Comparison of ENCODE assay signal across 22 cellular contexts in the genomic region with DNA sequence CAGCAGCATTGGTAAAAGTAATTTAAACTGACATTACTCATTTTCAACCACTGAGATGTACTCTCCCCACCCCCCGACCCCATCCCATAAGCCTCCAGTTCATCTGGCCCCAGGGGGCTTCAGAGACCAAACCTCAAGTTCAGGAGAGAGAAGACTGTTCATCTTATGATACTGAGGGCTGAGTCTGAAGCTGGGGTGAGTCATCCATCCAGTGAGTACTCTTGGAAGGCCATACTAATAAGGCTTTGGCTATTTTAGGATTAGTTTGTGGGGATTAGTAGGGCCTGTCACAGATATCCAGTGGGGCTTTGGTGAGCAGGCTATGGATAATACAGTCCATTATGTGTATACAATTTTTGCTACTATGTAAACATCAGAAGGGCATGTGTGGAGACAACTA.
DNase-seq lines count a peak whose midpoint lies in the region; ATAC-seq lines count a peak whose summit lies in the region.
"Had no signal": no experiment of that assay in that cellular context is flagged by ENCODE, and none has a peak within 500 bp of the region (broad histone marks: within the 10 kb centered on the region; RNA-seq: fewer than 3 reads in every experiment).

No MANE protein-coding gene starts in this region.

- peak; percentile 31 for ATAC-seq in esophagus mucosa
- ATAC-seq in stimulated activated memory B cell treated with anti-CD40 and anti-IgM and Interleukin-4, amounts not matched to agents 10 μg/mL and 1 μg/mL and 100 μg/mL, for 72 hours = no peak
- ATAC-seq: body of pancreas, sciatic nerve had no signal

- no peak overlapping the region for H3K4me3 Mint-ChIP-seq in stimulated activated memory B cell treated with anti-CD40 and anti-IgM and Interleukin-4, amounts not matched to agents 10 μg/mL and 1 μg/mL and 100 μg/mL, for 72 hours
- H3K4me3 Mint-ChIP-seq: activated T-cell treated with anti-CD3 and anti-CD28 coated beads, Interleukin-2, amount 50 U/mL, for 24 hours; CD4-positive, alpha-beta T cell; nephron had no signal

- no peaks in the 10 kb centered on the region for H3K4me1 Mint-ChIP-seq in stimulated activated memory B cell treated with anti-CD40 and anti-IgM and Interleukin-4, amounts not matched to agents 10 μg/mL and 1 μg/mL and 100 μg/mL, for 72 hours
- H3K4me1 Mint-ChIP-seq: nephron had no signal

- peak; percentile 50 for DNase-seq in EH (ENCODE audit: low read depth)
- DNase-seq in RPMI7951 (ENCODE audit: low read depth) = peak; percentile 59
- DNase-seq in skeletal muscle cell (ENCODE audit: low read depth) = peak; percentile 15
- no peak for DNase-seq in T-helper 2 cell
- no peak for DNase-seq in amniotic stem cell (lab: John Stamatoyannopoulos, UW)
- DNase-seq: activated CD4-positive, CD25-positive, alpha-beta regulatory T cell treated with anti-CD3 and anti-CD28 coated beads, Interleukin-2, amount 50 U/mL, for 72 hours; activated CD8-positive, alpha-beta memory T cell treated with anti-CD3 and anti-CD28 coated beads for 24 hours; activated naive CD4-positive, alpha-beta T cell treated with Interleukin-2 at 50 U/mL for 16 hours; activated T-cell treated with anti-CD3 and anti-CD28 coated beads, Interleukin-2, amount 50 U/mL, for 24 hours; body of pancreas; CD4-positive, alpha-beta T cell; cortex of kidney; KG1; left ventricle myocardium inferior; NCI-H1694 treated with DMSO at 0.1 percent for 48 hours; NCI-H2171 treated with DMSO at 0.1 percent for 48 hours; NCI-H526 treated with DMSO at 0.1 percent for 48 hours; Right ventricle myocardium superior had no signal

- H3K9me3 Mint-ChIP-seq in stimulated activated memory B cell treated with anti-CD40 and anti-IgM and Interleukin-4, amounts not matched to agents 10 μg/mL and 1 μg/mL and 100 μg/mL, for 72 hours = no peaks in the 10 kb centered on the region
- H3K9me3 Mint-ChIP-seq: activated T-cell treated with anti-CD3 and anti-CD28 coated beads, Interleukin-2, amount 50 U/mL, for 24 hours; CD4-positive, alpha-beta T cell; nephron had no signal

- H3K27me3 Mint-ChIP-seq in stimulated activated memory B cell treated with anti-CD40 and anti-IgM and Interleukin-4, amounts not matched to agents 10 μg/mL and 1 μg/mL and 100 μg/mL, for 72 hours = no peaks in the 10 kb centered on the region
- H3K27me3 Mint-ChIP-seq: activated T-cell treated with anti-CD3 and anti-CD28 coated beads, Interleukin-2, amount 50 U/mL, for 24 hours; CD4-positive, alpha-beta T cell had no signal

- H3K27ac Mint-ChIP-seq in stimulated activated memory B cell treated with anti-CD40 and anti-IgM and Interleukin-4, amounts not matched to agents 10 μg/mL and 1 μg/mL and 100 μg/mL, for 72 hours = no peak overlapping the region
- H3K27ac Mint-ChIP-seq: activated T-cell treated with anti-CD3 and anti-CD28 coated beads, Interleukin-2, amount 50 U/mL, for 24 hours; CD4-positive, alpha-beta T cell; nephron had no signal

- no peak overlapping the region for H3K4me3 ChIP-seq in skeletal muscle cell (ENCODE audit: low read depth, low read length)
- H3K4me3 ChIP-seq: body of pancreas, left ventricle myocardium inferior had no signal

- H3K36me3 Mint-ChIP-seq in stimulated activated memory B cell treated with anti-CD40 and anti-IgM and Interleukin-4, amounts not matched to agents 10 μg/mL and 1 μg/mL and 100 μg/mL, for 72 hours = no peaks in the 10 kb centered on the region

Comparison
In these comparisons a context has a peak if more than half of its experiments do, and no peak if none do; other contexts are left out.
1. DNase-seq: peak in EH (single experiment), RPMI7951 (single experiment) and skeletal muscle cell (single experiment); none in T-helper 2 cell (0 of 5) and amniotic stem cell (single experiment).